Comparison of ENCODE assay signal across 1 cellular context in the genomic region with DNA sequence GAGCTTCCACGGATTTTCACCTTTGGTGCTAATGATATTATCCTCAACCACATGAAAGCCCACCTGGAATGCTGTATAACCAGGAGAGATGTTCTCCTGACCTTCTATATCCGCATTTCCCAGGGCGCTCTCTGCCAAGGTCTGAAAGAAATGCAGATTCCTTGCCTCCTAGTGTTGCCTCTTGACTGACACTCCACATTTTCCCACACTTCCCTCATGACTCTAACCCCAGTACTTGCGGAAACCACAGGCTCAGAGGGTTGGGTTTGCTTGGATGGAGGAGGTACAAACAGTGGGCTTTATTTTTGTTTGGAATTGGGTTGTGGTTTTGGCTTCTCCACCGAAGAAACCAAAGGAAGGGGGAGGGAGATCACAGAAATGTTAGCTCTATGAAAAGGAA.
TF ChIP-seq lines count a peak whose summit lies in the region.

No MANE protein-coding gene starts in this region.

TF ChIP-seq in HEK293T, 16 proteins besides CTCF, POLR2A, EP300 and RAD21 (continued from another document):
- no peak for TF ChIP-seq ARNT (IDR thresholded peaks at IDR 0.05)
- no peak for TF ChIP-seq FOXM1 (IDR thresholded peaks at IDR 0.05; ENCODE audit: borderline replicate concordance)
- TF ChIP-seq ZNF384 (IDR thresholded peaks at IDR 0.05), result no peak
- no peak for TF ChIP-seq HDGF (IDR thresholded peaks at IDR 0.05; ENCODE audit: borderline replicate concordance)
- no peak for TF ChIP-seq FOXK2 (IDR thresholded peaks at IDR 0.05)
- no peak for TF ChIP-seq BHLHE40 (IDR thresholded peaks at IDR 0.05; ENCODE audit: borderline replicate concordance)
- no peak for TF ChIP-seq SUZ12 (IDR thresholded peaks at IDR 0.05)
TF ChIP-seq in HEK293T: peak in this region for 0.
